In the genomic region with DNA sequence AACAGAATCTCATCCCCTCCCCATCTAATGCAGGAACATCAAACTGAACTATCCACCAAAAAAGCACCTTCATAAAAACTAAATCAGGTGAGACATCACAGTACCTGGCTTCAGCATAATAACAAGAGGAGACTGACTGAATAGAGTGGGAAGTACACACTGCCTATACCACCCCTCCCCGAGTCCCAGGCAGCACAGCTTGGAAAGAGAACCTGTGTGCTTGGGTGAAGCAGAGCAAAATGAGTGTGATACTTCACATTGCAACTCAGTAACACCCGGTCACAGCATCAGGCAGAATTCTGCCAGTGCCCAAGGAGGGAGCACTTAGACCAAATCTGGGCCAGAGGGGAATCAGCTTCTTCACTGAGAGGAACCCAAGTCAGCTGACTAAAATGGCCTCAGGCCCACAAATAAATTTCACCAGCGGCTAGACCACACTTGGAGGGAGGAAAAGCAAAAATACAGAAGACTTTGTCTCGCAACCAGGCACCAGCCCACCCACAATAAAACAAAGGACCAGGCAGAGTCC, we compare ENCODE assay signal across 1 cellular context.
TF ChIP-seq lines count a peak whose summit lies in the region.

No MANE protein-coding gene starts in this region.

TF ChIP-seq in GM23338, 12 proteins besides CTCF, POLR2A, EP300 and RAD21 (continued from another document):
- TF ChIP-seq, protein P1, sequence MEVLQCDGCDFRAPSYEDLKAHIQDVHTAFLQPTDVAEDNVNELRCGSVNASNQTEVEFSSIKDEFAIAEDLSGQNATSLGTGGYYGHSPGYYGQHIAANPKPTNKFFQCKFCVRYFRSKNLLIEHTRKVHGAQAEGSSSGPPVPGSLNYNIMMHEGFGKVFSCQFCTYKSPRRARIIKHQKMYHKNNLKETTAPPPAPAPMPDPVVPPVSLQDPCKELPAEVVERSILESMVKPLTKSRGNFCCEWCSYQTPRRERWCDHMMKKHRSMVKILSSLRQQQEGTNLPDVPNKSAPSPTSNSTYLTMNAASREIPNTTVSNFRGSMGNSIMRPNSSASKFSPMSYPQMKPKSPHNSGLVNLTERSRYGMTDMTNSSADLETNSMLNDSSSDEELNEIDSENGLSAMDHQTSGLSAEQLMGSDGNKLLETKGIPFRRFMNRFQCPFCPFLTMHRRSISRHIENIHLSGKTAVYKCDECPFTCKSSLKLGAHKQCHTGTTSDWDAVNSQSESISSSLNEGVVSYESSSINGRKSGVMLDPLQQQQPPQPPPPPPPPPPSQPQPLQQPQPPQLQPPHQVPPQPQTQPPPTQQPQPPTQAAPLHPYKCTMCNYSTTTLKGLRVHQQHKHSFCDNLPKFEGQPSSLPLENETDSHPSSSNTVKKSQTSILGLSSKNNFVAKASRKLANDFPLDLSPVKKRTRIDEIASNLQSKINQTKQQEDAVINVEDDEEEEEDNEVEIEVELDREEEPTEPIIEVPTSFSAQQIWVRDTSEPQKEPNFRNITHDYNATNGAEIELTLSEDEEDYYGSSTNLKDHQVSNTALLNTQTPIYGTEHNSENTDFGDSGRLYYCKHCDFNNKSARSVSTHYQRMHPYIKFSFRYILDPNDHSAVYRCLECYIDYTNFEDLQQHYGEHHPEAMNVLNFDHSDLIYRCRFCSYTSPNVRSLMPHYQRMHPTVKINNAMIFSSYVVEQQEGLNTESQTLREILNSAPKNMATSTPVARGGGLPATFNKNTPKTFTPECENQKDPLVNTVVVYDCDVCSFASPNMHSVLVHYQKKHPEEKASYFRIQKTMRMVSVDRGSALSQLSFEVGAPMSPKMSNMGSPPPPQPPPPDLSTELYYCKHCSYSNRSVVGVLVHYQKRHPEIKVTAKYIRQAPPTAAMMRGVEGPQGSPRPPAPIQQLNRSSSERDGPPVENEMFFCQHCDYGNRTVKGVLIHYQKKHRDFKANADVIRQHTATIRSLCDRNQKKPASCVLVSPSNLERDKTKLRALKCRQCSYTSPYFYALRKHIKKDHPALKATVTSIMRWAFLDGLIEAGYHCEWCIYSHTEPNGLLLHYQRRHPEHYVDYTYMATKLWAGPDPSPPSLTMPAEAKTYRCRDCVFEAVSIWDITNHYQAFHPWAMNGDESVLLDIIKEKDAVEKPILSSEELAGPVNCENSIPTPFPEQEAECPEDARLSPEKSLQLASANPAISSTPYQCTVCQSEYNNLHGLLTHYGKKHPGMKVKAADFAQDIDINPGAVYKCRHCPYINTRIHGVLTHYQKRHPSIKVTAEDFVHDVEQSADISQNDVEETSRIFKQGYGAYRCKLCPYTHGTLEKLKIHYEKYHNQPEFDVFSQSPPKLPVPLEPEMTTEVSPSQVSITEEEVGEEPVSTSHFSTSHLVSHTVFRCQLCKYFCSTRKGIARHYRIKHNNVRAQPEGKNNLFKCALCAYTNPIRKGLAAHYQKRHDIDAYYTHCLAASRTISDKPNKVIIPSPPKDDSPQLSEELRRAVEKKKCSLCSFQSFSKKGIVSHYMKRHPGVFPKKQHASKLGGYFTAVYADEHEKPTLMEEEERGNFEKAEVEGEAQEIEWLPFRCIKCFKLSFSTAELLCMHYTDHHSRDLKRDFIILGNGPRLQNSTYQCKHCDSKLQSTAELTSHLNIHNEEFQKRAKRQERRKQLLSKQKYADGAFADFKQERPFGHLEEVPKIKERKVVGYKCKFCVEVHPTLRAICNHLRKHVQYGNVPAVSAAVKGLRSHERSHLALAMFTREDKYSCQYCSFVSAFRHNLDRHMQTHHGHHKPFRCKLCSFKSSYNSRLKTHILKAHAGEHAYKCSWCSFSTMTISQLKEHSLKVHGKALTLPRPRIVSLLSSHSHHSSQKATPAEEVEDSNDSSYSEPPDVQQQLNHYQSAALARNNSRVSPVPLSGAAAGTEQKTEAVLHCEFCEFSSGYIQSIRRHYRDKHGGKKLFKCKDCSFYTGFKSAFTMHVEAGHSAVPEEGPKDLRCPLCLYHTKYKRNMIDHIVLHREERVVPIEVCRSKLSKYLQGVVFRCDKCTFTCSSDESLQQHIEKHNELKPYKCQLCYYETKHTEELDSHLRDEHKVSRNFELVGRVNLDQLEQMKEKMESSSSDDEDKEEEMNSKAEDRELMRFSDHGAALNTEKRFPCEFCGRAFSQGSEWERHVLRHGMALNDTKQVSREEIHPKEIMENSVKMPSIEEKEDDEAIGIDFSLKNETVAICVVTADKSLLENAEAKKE (CRISPR knock-in tag; IDR thresholded peaks at IDR 0.05): no peak
- TF ChIP-seq STAT1 (IDR thresholded peaks at IDR 0.05; ENCODE audit: unreplicated experiment): no peak
- no peak for TF ChIP-seq EZH2 (IDR thresholded peaks at IDR 0.05; ENCODE audit: low read depth, unreplicated experiment)
